Comparison of ENCODE assay signal across 13 cellular contexts in the genomic region with DNA sequence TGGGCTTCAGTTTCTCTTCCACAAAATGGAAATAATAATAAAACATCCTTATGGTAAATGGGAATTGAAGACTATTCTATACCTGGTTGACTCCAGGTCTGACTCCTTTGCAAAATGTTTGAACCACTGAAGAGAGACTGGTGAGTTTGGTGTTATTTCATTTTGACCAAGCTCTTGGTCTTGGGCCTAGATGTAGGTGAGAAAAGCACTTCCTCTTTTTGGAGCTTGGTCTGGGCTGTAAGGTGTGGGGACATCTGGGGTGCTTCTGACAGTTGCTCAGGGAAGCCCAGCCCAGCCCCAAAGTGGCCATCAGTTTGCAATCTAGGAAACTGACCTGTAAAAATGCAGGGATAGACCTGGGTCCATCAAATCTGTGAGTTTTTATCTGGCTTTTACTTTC. TPM values are rescaled to one million over a fixed set of nuclear protein-coding genes. Genes with fewer than 3 reads are reported as not detected.
DNase-seq lines count a peak whose midpoint lies in the region; ATAC-seq, FAIRE-seq and TF ChIP-seq lines count a peak whose summit lies in the region.
"Had no signal": no experiment of that assay in that cellular context is flagged by ENCODE, and none has a peak within 500 bp of the region (broad histone marks: within the 10 kb centered on the region; RNA-seq: fewer than 3 reads in every experiment).

No MANE protein-coding gene starts in this region.

- TF ChIP-seq CTCF in D721Med (IDR thresholded peaks at IDR 0.05; ENCODE audit: insufficient read depth, missing control alignments) = no peak

- H3K27ac ChIP-seq in right cardiac atrium (ENCODE audit: low read length) = no peak overlapping the region

- no peaks in the 10 kb centered on the region for H3K27me3 ChIP-seq in right cardiac atrium (ENCODE audit: control insufficient read depth, insufficient read depth)

- DNase-seq in D721Med (ENCODE audit: insufficient read length, low spot score) = no peak
- DNase-seq in NCI-H748 (lab: John Stamatoyannopoulos, UW; ENCODE audit: unreplicated experiment) = no peak
- no peak for DNase-seq in HT-29 (ENCODE audit: low spot score)
- DNase-seq in right cardiac atrium = no peak
- DNase-seq: activated CD4-positive, alpha-beta T cell treated with anti-CD3 and anti-CD28 coated beads, Interleukin-2, amount 10 ng/mL, durations not matched to agents 24 days and 14 days; activated naive CD4-positive, alpha-beta T cell treated with anti-CD3 and anti-CD28 coated beads, Interleukin-2, amount 10 ng/mL, durations not matched to agents 7 days and 5 days had no signal

- peak; percentile 71 for ATAC-seq in GM18499 (IDR thresholded peaks at IDR 0.05; ENCODE audit: insufficient read depth, unreplicated experiment)
- ATAC-seq in GM19455 (IDR thresholded peaks at IDR 0.05; ENCODE audit: unreplicated experiment) = peak; percentile 80
- peak; percentile 70 for ATAC-seq in HG02852 (IDR thresholded peaks at IDR 0.05; ENCODE audit: unreplicated experiment)
- peak; percentile 66 for ATAC-seq in HG03469 (IDR thresholded peaks at IDR 0.05; ENCODE audit: unreplicated experiment)
- ATAC-seq in right cardiac atrium = no peak
- ATAC-seq: SK-N-SH treated with all-trans-retinoic acid at 6 μM for 48 hours had no signal

- intact Hi-C loops in right cardiac atrium (cut with DNase I) = no loop called here

- no peak for FAIRE-seq in D721Med (lab: Jason Lieb, UNC)
- FAIRE-seq: colon had no signal

- no peaks in the 10 kb centered on the region for H3K4me1 ChIP-seq in right cardiac atrium (ENCODE audit: control insufficient read depth, insufficient read depth, low read length)

- H3K9me3 ChIP-seq in right cardiac atrium (ENCODE audit: control insufficient read depth, low read length) = no peaks in the 10 kb centered on the region

- H3K4me3 ChIP-seq in right cardiac atrium (ENCODE audit: low read length) = no peak overlapping the region

RNA-seq across cellular contexts. Expression of a gene that starts 26.8 kb away (rescaled TPM):
- 2.0 and 3.3 TPM in 2 replicates for total RNA-seq in HT-29 (2014; rRNA removed; shearing (Covaris generic))
- total RNA-seq in right cardiac atrium = 100 to 1,000 TPM in 1 of 4 donors, 10 to 100 TPM in 3; 61.2 to 129 (median 80.9) TPM
- 59.2 TPM for polyA plus RNA-seq in right cardiac atrium
- total RNA-seq: activated CD4-positive, alpha-beta T cell treated with anti-CD3 and anti-CD28 coated beads, Interleukin-2, amount 10 ng/mL, durations not matched to agents 24 days and 14 days had no signal
- polyA plus RNA-seq: neural cell had no signal

Comparison
In these comparisons a context has a peak if more than half of its experiments do, and no peak if none do; other contexts are left out.
1. ATAC-seq: peak in GM18499 (single experiment), GM19455 (single experiment), HG02852 (single experiment) and HG03469 (single experiment); none in right cardiac atrium (0 of 2).
2. RNA of a gene that starts 26.8 kb away (total RNA-seq): 61.2 to 129 TPM in right cardiac atrium; 2.0 to 3.3 TPM in HT-29; every median in the first group is over 10 times any median in the second.